Comparison of ENCODE assay signal across 1 cellular context in genomic region chrX:15236146-15236545, GRCh38.
TF ChIP-seq lines count a peak whose summit lies in the region.

No MANE protein-coding gene starts in this region.

TF ChIP-seq in K562, 482 proteins besides CTCF, POLR2A, EP300 and RAD21 (continued from another document):
- TF ChIP-seq ZBTB40 (IDR thresholded peaks at IDR 0.05) (peak; percentile 94), ZBTB40 (CRISPR knock-in tag; IDR thresholded peaks at IDR 0.05) (peak; percentile 78), NFE2L1 (tag; IDR thresholded peaks at IDR 0.05; ENCODE audit: borderline replicate concordance, low read depth) (no peak)
TF ChIP-seq in K562: peak in this region for 1.
